ENCODE assay signal across 1 cellular context in the genomic region with DNA sequence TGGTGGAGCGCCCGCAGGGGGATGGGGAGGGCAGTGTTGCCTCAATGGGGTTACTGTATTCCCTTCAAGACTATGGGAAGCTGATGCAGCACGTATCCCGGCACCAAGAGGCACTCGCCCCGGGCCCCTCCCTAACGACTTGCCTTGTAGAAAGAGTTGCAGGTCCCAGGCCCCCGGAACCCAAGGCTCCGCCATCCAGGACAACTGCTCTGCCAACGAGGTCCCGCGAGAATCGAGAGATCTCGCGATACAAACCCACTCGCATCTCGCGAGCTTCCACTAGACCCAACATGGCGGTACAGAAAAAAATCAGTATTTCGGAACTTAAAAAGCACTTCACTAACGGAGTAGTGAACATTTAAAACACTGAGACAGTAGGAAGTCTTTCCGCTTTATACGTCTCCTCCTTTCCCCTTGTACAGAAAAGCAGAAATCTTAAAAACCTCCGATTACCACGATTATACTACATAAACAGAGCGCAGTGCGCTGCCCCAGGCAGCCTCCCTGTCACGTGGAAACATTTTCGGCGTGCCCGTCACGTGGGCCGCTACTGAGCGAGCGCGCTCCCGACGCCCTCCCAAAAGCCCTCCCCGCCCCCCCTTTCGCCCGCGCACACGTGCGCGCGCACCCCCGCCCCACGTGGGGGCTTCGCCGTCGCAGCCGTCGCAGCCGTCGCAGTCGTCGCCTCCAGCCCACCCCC.
A peak's percentile ranks its signal among the peaks of the same experiment; 100 is the strongest.
TF ChIP-seq lines count a peak whose summit lies in the region.

Gene ZZZ3, minus strand, starts transcription at position 217 of the 700 bp plus-strand sequence. CDS start 49,304 bp downstream, outside the sequence.

TF ChIP-seq in HepG2, 621 proteins besides CTCF, POLR2A, EP300 and RAD21 (continued from another document and continues in another):
- TF ChIP-seq, protein P1, sequence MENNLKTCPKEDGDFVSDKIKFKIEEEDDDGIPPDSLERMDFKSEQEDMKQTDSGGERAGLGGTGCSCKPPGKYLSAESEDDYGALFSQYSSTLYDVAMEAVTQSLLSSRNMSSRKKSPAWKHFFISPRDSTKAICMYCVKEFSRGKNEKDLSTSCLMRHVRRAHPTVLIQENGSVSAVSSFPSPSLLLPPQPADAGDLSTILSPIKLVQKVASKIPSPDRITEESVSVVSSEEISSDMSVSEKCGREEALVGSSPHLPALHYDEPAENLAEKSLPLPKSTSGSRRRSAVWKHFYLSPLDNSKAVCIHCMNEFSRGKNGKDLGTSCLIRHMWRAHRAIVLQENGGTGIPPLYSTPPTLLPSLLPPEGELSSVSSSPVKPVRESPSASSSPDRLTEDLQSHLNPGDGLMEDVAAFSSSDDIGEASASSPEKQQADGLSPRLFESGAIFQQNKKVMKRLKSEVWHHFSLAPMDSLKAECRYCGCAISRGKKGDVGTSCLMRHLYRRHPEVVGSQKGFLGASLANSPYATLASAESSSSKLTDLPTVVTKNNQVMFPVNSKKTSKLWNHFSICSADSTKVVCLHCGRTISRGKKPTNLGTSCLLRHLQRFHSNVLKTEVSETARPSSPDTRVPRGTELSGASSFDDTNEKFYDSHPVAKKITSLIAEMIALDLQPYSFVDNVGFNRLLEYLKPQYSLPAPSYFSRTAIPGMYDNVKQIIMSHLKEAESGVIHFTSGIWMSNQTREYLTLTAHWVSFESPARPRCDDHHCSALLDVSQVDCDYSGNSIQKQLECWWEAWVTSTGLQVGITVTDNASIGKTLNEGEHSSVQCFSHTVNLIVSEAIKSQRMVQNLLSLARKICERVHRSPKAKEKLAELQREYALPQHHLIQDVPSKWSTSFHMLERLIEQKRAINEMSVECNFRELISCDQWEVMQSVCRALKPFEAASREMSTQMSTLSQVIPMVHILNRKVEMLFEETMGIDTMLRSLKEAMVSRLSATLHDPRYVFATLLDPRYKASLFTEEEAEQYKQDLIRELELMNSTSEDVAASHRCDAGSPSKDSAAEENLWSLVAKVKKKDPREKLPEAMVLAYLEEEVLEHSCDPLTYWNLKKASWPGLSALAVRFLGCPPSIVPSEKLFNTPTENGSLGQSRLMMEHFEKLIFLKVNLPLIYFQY (CRISPR knock-in tag; IDR thresholded peaks at IDR 0.05; ENCODE audit: borderline replicate concordance) = 0 out of 2 replicates have a peak, but pooled peaks have one; percentile 59
- TF ChIP-seq NFIB (CRISPR knock-in tag; IDR thresholded peaks at IDR 0.05; ENCODE audit: borderline replicate concordance) (no peak), ATRX (CRISPR knock-in tag; IDR thresholded peaks at IDR 0.05; ENCODE audit: borderline replicate concordance) (no peak), STAT5B (CRISPR knock-in tag; IDR thresholded peaks at IDR 0.05) (no peak), ZSCAN30 (CRISPR knock-in tag; IDR thresholded peaks at IDR 0.05) (no peak), ZNF563 (CRISPR knock-in tag; IDR thresholded peaks at IDR 0.05) (no peak), SRSF4 (IDR thresholded peaks at IDR 0.05; ENCODE audit: low read depth, low read length, poor library complexity, severe bottlenecking) (no peak), NFE2L1 (CRISPR knock-in tag; IDR thresholded peaks at IDR 0.05; ENCODE audit: borderline replicate concordance) (no peak), SMAD1 (CRISPR knock-in tag; IDR thresholded peaks at IDR 0.05; ENCODE audit: borderline replicate concordance, low read depth) (no peak), ZFP36L1 (CRISPR knock-in tag; IDR thresholded peaks at IDR 0.05) (no peak), ZBTB7A (CRISPR knock-in tag; IDR thresholded peaks at IDR 0.05) (no peak), ZNF615 (CRISPR knock-in tag; IDR thresholded peaks at IDR 0.05; ENCODE audit: borderline replicate concordance) (no peak), ZNF605 (CRISPR knock-in tag; IDR thresholded peaks at IDR 0.05) (peak; percentile 67; the same call in 1 of the 2 replicates), SATB2 (CRISPR knock-in tag; IDR thresholded peaks at IDR 0.05) (no peak), TEF (CRISPR knock-in tag; IDR thresholded peaks at IDR 0.05) (no peak), ZBTB39 (CRISPR knock-in tag; IDR thresholded peaks at IDR 0.05) (no peak), SMYD3 (CRISPR knock-in tag; IDR thresholded peaks at IDR 0.05) (no peak), DDIT3 (CRISPR knock-in tag; IDR thresholded peaks at IDR 0.05) (no peak), BCL3 (CRISPR knock-in tag; IDR thresholded peaks at IDR 0.05) (no peak), TBL1XR1 (IDR thresholded peaks at IDR 0.05; ENCODE audit: borderline replicate concordance, low read length, partially characterized antibody) (peak; percentile 12), ZNF772 (CRISPR knock-in tag; IDR thresholded peaks at IDR 0.05) (0 out of 2 replicates have a peak, but pooled peaks have one; percentile 43), E2F1 (CRISPR knock-in tag; IDR thresholded peaks at IDR 0.05) (no peak; the same call in 1 of the 2 replicates), ZMYM2 (CRISPR knock-in tag; IDR thresholded peaks at IDR 0.05) (no peak), HDAC6 (IDR thresholded peaks at IDR 0.05; ENCODE audit: low read depth, low read length) (no peak), GLI4 (CRISPR knock-in tag; IDR thresholded peaks at IDR 0.05; ENCODE audit: borderline replicate concordance) (peak; percentile 63; the same call in 1 of the 2 replicates), HOXA9 (CRISPR knock-in tag; IDR thresholded peaks at IDR 0.05; ENCODE audit: borderline replicate concordance) (no peak), ZNF350 (CRISPR knock-in tag; IDR thresholded peaks at IDR 0.05; ENCODE audit: borderline replicate concordance, low read depth) (peak; percentile 45; the same call in 1 of the 2 replicates), RBFOX2 (IDR thresholded peaks at IDR 0.05; ENCODE audit: low read depth, low read length) (peak; percentile 47; the same call in 1 of the 2 replicates), NFATC3 (CRISPR knock-in tag; IDR thresholded peaks at IDR 0.05) (no peak), JUNB (CRISPR knock-in tag; IDR thresholded peaks at IDR 0.05; ENCODE audit: borderline replicate concordance) (no peak), ZBTB4 (CRISPR knock-in tag; IDR thresholded peaks at IDR 0.05; ENCODE audit: borderline replicate concordance) (no peak; the same call in 1 of the 2 replicates), JARID2 (CRISPR knock-in tag; IDR thresholded peaks at IDR 0.05; ENCODE audit: insufficient replicate concordance) (no peak)
- TF ChIP-seq, protein P2, sequence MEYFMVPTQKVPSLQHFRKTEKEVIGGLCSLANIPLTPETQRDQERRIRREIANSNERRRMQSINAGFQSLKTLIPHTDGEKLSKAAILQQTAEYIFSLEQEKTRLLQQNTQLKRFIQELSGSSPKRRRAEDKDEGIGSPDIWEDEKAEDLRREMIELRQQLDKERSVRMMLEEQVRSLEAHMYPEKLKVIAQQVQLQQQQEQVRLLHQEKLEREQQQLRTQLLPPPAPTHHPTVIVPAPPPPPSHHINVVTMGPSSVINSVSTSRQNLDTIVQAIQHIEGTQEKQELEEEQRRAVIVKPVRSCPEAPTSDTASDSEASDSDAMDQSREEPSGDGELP (IDR thresholded peaks at IDR 0.05; ENCODE audit: borderline replicate concordance, low read depth) = 0 out of 2 replicates have a peak, but pooled peaks have one; percentile 9
- TF ChIP-seq, protein P3, sequence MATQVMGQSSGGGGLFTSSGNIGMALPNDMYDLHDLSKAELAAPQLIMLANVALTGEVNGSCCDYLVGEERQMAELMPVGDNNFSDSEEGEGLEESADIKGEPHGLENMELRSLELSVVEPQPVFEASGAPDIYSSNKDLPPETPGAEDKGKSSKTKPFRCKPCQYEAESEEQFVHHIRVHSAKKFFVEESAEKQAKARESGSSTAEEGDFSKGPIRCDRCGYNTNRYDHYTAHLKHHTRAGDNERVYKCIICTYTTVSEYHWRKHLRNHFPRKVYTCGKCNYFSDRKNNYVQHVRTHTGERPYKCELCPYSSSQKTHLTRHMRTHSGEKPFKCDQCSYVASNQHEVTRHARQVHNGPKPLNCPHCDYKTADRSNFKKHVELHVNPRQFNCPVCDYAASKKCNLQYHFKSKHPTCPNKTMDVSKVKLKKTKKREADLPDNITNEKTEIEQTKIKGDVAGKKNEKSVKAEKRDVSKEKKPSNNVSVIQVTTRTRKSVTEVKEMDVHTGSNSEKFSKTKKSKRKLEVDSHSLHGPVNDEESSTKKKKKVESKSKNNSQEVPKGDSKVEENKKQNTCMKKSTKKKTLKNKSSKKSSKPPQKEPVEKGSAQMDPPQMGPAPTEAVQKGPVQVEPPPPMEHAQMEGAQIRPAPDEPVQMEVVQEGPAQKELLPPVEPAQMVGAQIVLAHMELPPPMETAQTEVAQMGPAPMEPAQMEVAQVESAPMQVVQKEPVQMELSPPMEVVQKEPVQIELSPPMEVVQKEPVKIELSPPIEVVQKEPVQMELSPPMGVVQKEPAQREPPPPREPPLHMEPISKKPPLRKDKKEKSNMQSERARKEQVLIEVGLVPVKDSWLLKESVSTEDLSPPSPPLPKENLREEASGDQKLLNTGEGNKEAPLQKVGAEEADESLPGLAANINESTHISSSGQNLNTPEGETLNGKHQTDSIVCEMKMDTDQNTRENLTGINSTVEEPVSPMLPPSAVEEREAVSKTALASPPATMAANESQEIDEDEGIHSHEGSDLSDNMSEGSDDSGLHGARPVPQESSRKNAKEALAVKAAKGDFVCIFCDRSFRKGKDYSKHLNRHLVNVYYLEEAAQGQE (IDR thresholded peaks at IDR 0.05; ENCODE audit: borderline replicate concordance in 1 of 2, low read depth in 1 of 2, low read length in 2 of 2) = peak in 1 of 2 experiments; percentile 6; a peak in 1 of 4 replicates
- TF ChIP-seq, protein P4, sequence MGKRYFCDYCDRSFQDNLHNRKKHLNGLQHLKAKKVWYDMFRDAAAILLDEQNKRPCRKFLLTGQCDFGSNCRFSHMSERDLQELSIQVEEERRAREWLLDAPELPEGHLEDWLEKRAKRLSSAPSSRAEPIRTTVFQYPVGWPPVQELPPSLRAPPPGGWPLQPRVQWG (CRISPR knock-in tag; IDR thresholded peaks at IDR 0.05; ENCODE audit: borderline replicate concordance, low read depth) = no peak
- TF ChIP-seq, protein P5, sequence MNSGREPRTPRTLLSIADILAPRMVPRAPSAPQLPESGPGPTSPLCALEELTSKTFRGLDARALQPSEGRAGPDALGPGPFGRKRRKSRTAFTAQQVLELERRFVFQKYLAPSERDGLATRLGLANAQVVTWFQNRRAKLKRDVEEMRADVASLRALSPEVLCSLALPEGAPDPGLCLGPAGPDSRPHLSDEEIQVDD (CRISPR knock-in tag; IDR thresholded peaks at IDR 0.05; ENCODE audit: borderline replicate concordance) = no peak
